ENCODE assay signal across 9 cellular contexts in genomic region chr10:58513189-58514101, GRCh38. TPM values are rescaled to one million over a fixed set of nuclear protein-coding genes. Genes with fewer than 3 reads are reported as not detected.
A peak's percentile ranks its signal among the peaks of the same experiment; 100 is the strongest.
DNase-seq lines count a peak whose midpoint lies in the region; ATAC-seq and TF ChIP-seq lines count a peak whose summit lies in the region.
"Had no signal": no experiment of that assay in that cellular context is flagged by ENCODE, and none has a peak within 500 bp of the region (broad histone marks: within the 10 kb centered on the region; RNA-seq: fewer than 3 reads in every experiment).

No MANE protein-coding gene starts in this region.

- H3K4me1 Mint-ChIP-seq in CD14-positive monocyte, result peaks cover 23% of the 10 kb centered on the region

- peaks cover 0 to 6% (median 0%) of the 10 kb centered on the region in 7 donors for H3K9me3 Mint-ChIP-seq in CD14-positive monocyte

- WGBS in mesendoderm (ENCODE audit: extremely low coverage, insufficient coverage, low lambda C conversion rate), result no CpG with 5 or more reads among the region's 53 CpGs
- WGBS in thyroid gland, 2 donors, result 2 to 3% methylated on average over 16 to 46 of the region's 53 CpGs

- H3K18ac ChIP-seq in mesendoderm (ENCODE audit: low read length), result no peak overlapping the region

- no peak overlapping the region for H2AK5ac ChIP-seq in mesendoderm (ENCODE audit: low read length)

- TF ChIP-seq POLR2A in thyroid gland (IDR thresholded peaks at IDR 0.05), result peak in 1 of 2 donors; percentile 23

- intact Hi-C loops in CD14-positive monocyte (cut with micrococcal nuclease) (no loop called here), thyroid gland (cut with DNase I) (no loop called here)

- H3K9me3 ChIP-seq in HAP-1 (no peaks in the 10 kb centered on the region), thyroid gland (no peaks in the 10 kb centered on the region)

- in situ Hi-C loops in HAP-1 (cut with MboI; ENCODE audit: low sequenced_read_pairs), result no loop called here

- peak overlapping the region; percentile 97 for H3K4me2 ChIP-seq in mesendoderm (ENCODE audit: low read length)

- H3K27me3 Mint-ChIP-seq in CD14-positive monocyte (ENCODE audit: low read depth in 3 of 3), result peaks cover 6 to 19% (median 17%) of the 10 kb centered on the region in 3 donors

- TF ChIP-seq CTCF in CD14-positive monocyte (IDR thresholded peaks at IDR 0.05) (no peak), thyroid gland (IDR thresholded peaks at IDR 0.05) (no peak)

- ATAC-seq in GM21515 (IDR thresholded peaks at IDR 0.05; ENCODE audit: unreplicated experiment), result no peak
- ATAC-seq: K562 had no signal

- H3K56ac ChIP-seq in mesendoderm (ENCODE audit: low read length), result peak overlapping the region; percentile 45

- peak overlapping the region; percentile 84 to 89 for H3K4me3 Mint-ChIP-seq in CD14-positive monocyte

- H3K27me3 ChIP-seq in HAP-1 (ENCODE audit: low read depth), result 0 out of 2 replicates have a peak, but pooled peaks cover 7% of the 10 kb centered on the region
- H3K27me3 ChIP-seq in mesendoderm (ENCODE audit: insufficient read depth, low read length, poor library complexity), result peaks cover 7% of the 10 kb centered on the region
- no peaks in the 10 kb centered on the region for H3K27me3 ChIP-seq in thyroid gland

- no peak overlapping the region for H3K4ac ChIP-seq in mesendoderm (ENCODE audit: low read depth, low read length)

- no peak overlapping the region for H2BK120ac ChIP-seq in mesendoderm (ENCODE audit: low read depth, low read length)

- H3K79me2 ChIP-seq in mesendoderm (ENCODE audit: control insufficient read depth, insufficient read depth, low read length), result no peaks in the 10 kb centered on the region

- H3K4me3 ChIP-seq in HAP-1, result peak overlapping the region; percentile 57
- H3K4me3 ChIP-seq in mesendoderm (ENCODE audit: low read length), result peak overlapping the region; percentile 26
- peak overlapping the region; percentile 33 to 54 (median 48) for H3K4me3 ChIP-seq in thyroid gland (replicated peaks in 1 of 3)
- H3K4me3 ChIP-seq: K562 had no signal

- H3K27ac Mint-ChIP-seq in CD14-positive monocyte, result no peak overlapping the region

- H3K36me3 ChIP-seq in HAP-1 (replicated peaks), result no peaks in the 10 kb centered on the region
- no peaks in the 10 kb centered on the region for H3K36me3 ChIP-seq in mesendoderm (ENCODE audit: control insufficient read depth, insufficient read depth, low read length)
- no peaks in the 10 kb centered on the region for H3K36me3 ChIP-seq in thyroid gland

- H4K8ac ChIP-seq in mesendoderm (ENCODE audit: low read depth, low read length), result no peak overlapping the region

- no peak overlapping the region for H4K5ac ChIP-seq in mesendoderm (ENCODE audit: low read length)

- no peak for DNase-seq in CD14-positive monocyte (ENCODE audit: low spot score)
- DNase-seq in HAP-1 (ENCODE audit: low spot score in 2 of 2), result peak in 1 of 2 experiments; percentile 62
- peak; percentile 42 for DNase-seq in SW480 (ENCODE audit: low spot score)
- no peak for DNase-seq in epithelial cell of prostate (ENCODE audit: low read depth, low spot score)
- DNase-seq in mesendoderm, result peak; percentile 50
- peak; percentile 26 to 38 for DNase-seq in thyroid gland
- no peak for DNase-seq in NCI-H2029 (lab: John Stamatoyannopoulos, UW)

- H3K27ac ChIP-seq in epithelial cell of prostate (peak overlapping the region; percentile 55), mesendoderm (ENCODE audit: low read depth, low read length) (no peak overlapping the region), thyroid gland (peak overlapping the region in 2 of 3 donors; percentile 2 to 28)

- H3K79me1 ChIP-seq in mesendoderm (ENCODE audit: low read length), result no peaks in the 10 kb centered on the region

- H2BK5ac ChIP-seq in mesendoderm (ENCODE audit: low read length), result no peak overlapping the region

- H3K4me1 ChIP-seq in HAP-1 (peaks cover 10% of the 10 kb centered on the region), mesendoderm (ENCODE audit: control insufficient read depth, low read depth, low read length) (peaks cover 2% of the 10 kb centered on the region), thyroid gland (no peaks in the 10 kb centered on the region)

- peak overlapping the region; percentile 15 for H3K9ac ChIP-seq in mesendoderm (ENCODE audit: low read length)

- H2BK15ac ChIP-seq in mesendoderm (replicated peaks; ENCODE audit: low read depth), result no peak overlapping the region

- H3K23ac ChIP-seq in mesendoderm (ENCODE audit: low read length), result no peak overlapping the region

- peaks cover 0 to 3% of the 10 kb centered on the region in 2 donors for H3K36me3 Mint-ChIP-seq in CD14-positive monocyte

RNA-seq across cellular contexts. Expression of gene BICC1, which starts 0.8 kb away (rescaled TPM):
- under 1 TPM; 0.02 to 0.14 TPM for polyA plus RNA-seq in CD14-positive monocyte
- polyA plus RNA-seq in mesendoderm (2013, experiment 1 of 2), result 0.46 TPM
- 0.53 TPM for polyA plus RNA-seq in mesendoderm (2013, experiment 2 of 2)
- 10 to 100 TPM in 3 of 4 donors, 1 to 10 TPM in 1; 9.3 to 20.8 (median 12.5) TPM for total RNA-seq in thyroid gland
- total RNA-seq: K562 had no signal
- polyA plus RNA-seq: K562 had no signal

Comparison
In these comparisons a context has a peak if more than half of its experiments do, and no peak if none do; other contexts are left out.
1. DNase-seq: peak in SW480 (single experiment), mesendoderm (single experiment) and thyroid gland (2 of 2); none in CD14-positive monocyte (single experiment), epithelial cell of prostate (single experiment) and NCI-H2029 (single experiment).
2. Peak in every context shown above with its lines, with median percentiles within 50 percentile points of each other: H3K4me3 ChIP-seq.